ENCODE assay signal across 18 cellular contexts in the genomic region with DNA sequence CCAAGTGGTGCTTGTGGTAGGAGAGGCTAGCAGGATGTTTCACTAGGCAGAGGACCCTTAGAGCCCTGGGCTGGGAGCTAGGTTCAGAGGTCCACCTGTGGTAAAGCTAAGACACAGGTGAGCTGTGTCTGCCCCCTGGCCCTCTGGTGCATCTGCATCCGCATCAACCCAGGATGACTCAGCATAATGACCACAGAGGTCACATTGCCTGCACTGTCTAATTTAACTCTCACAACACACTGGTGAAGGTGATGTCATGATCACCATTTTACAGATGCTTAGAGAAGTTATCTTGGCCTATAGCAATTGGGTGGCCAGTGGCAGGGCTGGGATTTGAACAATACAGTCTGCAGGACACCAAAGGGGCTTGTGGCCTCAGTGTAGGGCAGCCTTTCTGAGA. TPM values are rescaled to one million over a fixed set of nuclear protein-coding genes. Genes with fewer than 3 reads are reported as not detected.
DNase-seq lines count a peak whose midpoint lies in the region; ATAC-seq and TF ChIP-seq lines count a peak whose summit lies in the region.
"Had no signal": no experiment of that assay in that cellular context is flagged by ENCODE, and none has a peak within 500 bp of the region (broad histone marks: within the 10 kb centered on the region; RNA-seq: fewer than 3 reads in every experiment).

No MANE protein-coding gene starts in this region.

- ATAC-seq in Right ventricle myocardium inferior: peak; percentile 6
- ATAC-seq in HG02885 (IDR thresholded peaks at IDR 0.05; ENCODE audit: poor library complexity, unreplicated experiment): peak; percentile 56
- ATAC-seq in HG02623 (IDR thresholded peaks at IDR 0.05; ENCODE audit: unreplicated experiment): no peak
- ATAC-seq: activated naive CD4-positive, alpha-beta T cell treated with anti-CD3 and anti-CD28 coated beads, Interleukin-2, amount 50 U/mL, for 72 hours had no signal

- no peak for TF ChIP-seq CTCF in left ventricle myocardium inferior (IDR thresholded peaks at IDR 0.05; ENCODE audit: borderline replicate concordance)

- H3K36me3 ChIP-seq in left ventricle myocardium inferior (peaks cover 33% of the 10 kb centered on the region), skeletal muscle tissue (ENCODE audit: control insufficient read depth in 3 of 3, insufficient read depth in 3 of 3, low read length in 3 of 3) (peaks cover 33 to 35% (median 34%) of the 10 kb centered on the region in 3 donors)
- H3K36me3 ChIP-seq: tibial nerve had no signal

- H3K27me3 ChIP-seq in left ventricle myocardium inferior (ENCODE audit: low read depth) (no peaks in the 10 kb centered on the region), skeletal muscle tissue (ENCODE audit: control insufficient read depth in 3 of 3, insufficient read depth in 3 of 3, low read length in 3 of 3) (no peaks in the 10 kb centered on the region)

- no peak overlapping the region for H3K4me3 ChIP-seq in left ventricle myocardium inferior
- H3K4me3 ChIP-seq in skeletal muscle tissue (ENCODE audit: low read length in 3 of 3): no peak overlapping the region
- H3K4me3 ChIP-seq: lung, tibial nerve had no signal

- H3K9ac ChIP-seq in skeletal muscle tissue (ENCODE audit: low read depth in 1 of 3, low read length in 3 of 3): no peak overlapping the region

- no peak for DNase-seq in Right ventricle myocardium inferior (ENCODE audit: missing footprints)
- no peak for DNase-seq in left ventricle myocardium inferior
- peak; percentile 2 for DNase-seq in RKO (ENCODE audit: low spot score)
- no peak for DNase-seq in GM19240 (ENCODE audit: insufficient read length, low spot score)
- no peak for DNase-seq in activated CD4-positive, alpha-beta T cell treated with anti-CD3 and anti-CD28 coated beads, Interleukin-2, amount 50 U/mL, for 48 hours
- DNase-seq: activated B cell treated with CpG ODN at 0.5 μM for 24 hours; CD8-positive, alpha-beta memory T cell; H7; NCI-H2081; nephron progenitor cell; right cardiac atrium had no signal

- no peak overlapping the region for H3K27ac ChIP-seq in left ventricle myocardium inferior (replicated peaks)
- H3K27ac ChIP-seq in skeletal muscle tissue (ENCODE audit: low read depth, low read length): peak overlapping the region; percentile 58
- H3K27ac ChIP-seq: RWPE1, tibial nerve had no signal

- H3K9me3 ChIP-seq in left ventricle myocardium inferior (replicated peaks) (no peaks in the 10 kb centered on the region), skeletal muscle tissue (ENCODE audit: control insufficient read depth in 3 of 3, low read length in 3 of 3) (no peaks in the 10 kb centered on the region)
- H3K9me3 ChIP-seq: tibial nerve had no signal

- intact Hi-C loops in Right ventricle myocardium inferior (cut with DNase I) (no loop called here), left ventricle myocardium inferior (cut with micrococcal nuclease) (no loop called here)

- H3K4me1 ChIP-seq in left ventricle myocardium inferior (no peaks in the 10 kb centered on the region), skeletal muscle tissue (ENCODE audit: control insufficient read depth in 3 of 3, insufficient read depth in 3 of 3, low read length in 3 of 3) (peaks cover 14 to 51% (median 38%) of the 10 kb centered on the region in 3 donors)
- H3K4me1 ChIP-seq: tibial nerve had no signal

RNA-seq across cellular contexts. Expression of a gene that starts 33.1 kb away (rescaled TPM):
- not detected for total RNA-seq in Right ventricle myocardium inferior
- total RNA-seq in left ventricle myocardium inferior: not detected
- total RNA-seq in skeletal muscle tissue: under 0.01 TPM
- total RNA-seq: activated B cell treated with CpG ODN at 0.5 μM for 24 hours; activated naive CD4-positive, alpha-beta T cell treated with anti-CD3 and anti-CD28 coated beads, Interleukin-2, amount 50 U/mL, for 72 hours; CD8-positive, alpha-beta memory T cell; H7; tibial nerve had no signal
